Comparison of ENCODE assay signal across 14 cellular contexts in the genomic region with DNA sequence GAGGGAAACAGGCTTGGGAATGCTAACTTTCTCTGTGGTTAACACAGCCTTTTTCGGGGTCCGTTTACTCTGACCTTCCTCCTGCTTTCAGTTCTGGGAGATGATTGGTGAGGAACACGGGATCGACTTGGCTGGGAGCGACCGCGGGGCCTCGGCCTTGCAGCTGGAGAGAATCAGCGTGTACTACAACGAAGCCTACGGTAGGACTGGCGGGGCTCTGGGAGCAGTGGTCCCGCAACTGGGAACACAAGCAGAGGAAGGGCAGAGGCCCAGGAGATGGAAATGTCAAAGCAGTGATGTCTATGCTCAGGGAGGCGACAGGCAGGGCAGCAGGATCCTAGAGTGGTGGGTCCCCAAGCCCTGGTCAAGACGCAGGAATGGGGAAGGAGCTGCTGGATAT. TPM values are rescaled to one million over a fixed set of nuclear protein-coding genes. Genes with fewer than 3 reads are reported as not detected.
"Had no signal": no experiment of that assay in that cellular context is flagged by ENCODE, and none has a peak within 500 bp of the region (broad histone marks: within the 10 kb centered on the region; RNA-seq: fewer than 3 reads in every experiment).

No MANE protein-coding gene starts in this region.

- H3K27ac Mint-ChIP-seq: mesothelial cell of epicardium had no signal

- H3K36me3 ChIP-seq: colonic mucosa had no signal

- DNase-seq: activated CD4-positive, alpha-beta T cell treated with anti-CD3 and anti-CD28 coated beads for 4 hours; activated naive CD4-positive, alpha-beta T cell; colonic mucosa; esophagus squamous epithelium; foreskin fibroblast; immature natural killer cell; left cardiac atrium; lower lobe of right lung; stimulated activated CD4-positive, alpha-beta T cell treated with anti-CD3 and anti-CD28 coated beads, Interleukin-15, amount 100 ng/mL, for 24 hours; stimulated activated CD4-positive, alpha-beta T cell treated with anti-CD3 and anti-CD28 coated beads, Interleukin-4, amount 100 ng/mL, for 24 hours; T-helper 9 cell; transverse colon had no signal

- H3K9me3 ChIP-seq: colonic mucosa, esophagus squamous epithelium, lower lobe of right lung, transverse colon had no signal

- ATAC-seq: left cardiac atrium, lower lobe of right lung had no signal

- H3K4me1 ChIP-seq: colonic mucosa had no signal

- H3K9me3 Mint-ChIP-seq: immature natural killer cell, mesothelial cell of epicardium had no signal

- H3K4me3 ChIP-seq: colonic mucosa, esophagus squamous epithelium, lower lobe of right lung, transverse colon had no signal

- H3K27ac ChIP-seq: colonic mucosa, esophagus squamous epithelium, lower lobe of right lung, transverse colon had no signal

- H3K27me3 ChIP-seq: colonic mucosa, esophagus squamous epithelium, transverse colon had no signal

- H3K4me3 Mint-ChIP-seq: immature natural killer cell, mesothelial cell of epicardium had no signal

RNA-seq across cellular contexts. Expression of a gene that starts 3.5 kb away (rescaled TPM):
- total RNA-seq: activated CD8-positive, alpha-beta memory T cell treated with anti-CD3 and anti-CD28 coated beads for 36 hours; colonic mucosa; mesothelial cell of epicardium; transverse colon had no signal
